Comparison of ENCODE assay signal across 25 cellular contexts in the genomic region with DNA sequence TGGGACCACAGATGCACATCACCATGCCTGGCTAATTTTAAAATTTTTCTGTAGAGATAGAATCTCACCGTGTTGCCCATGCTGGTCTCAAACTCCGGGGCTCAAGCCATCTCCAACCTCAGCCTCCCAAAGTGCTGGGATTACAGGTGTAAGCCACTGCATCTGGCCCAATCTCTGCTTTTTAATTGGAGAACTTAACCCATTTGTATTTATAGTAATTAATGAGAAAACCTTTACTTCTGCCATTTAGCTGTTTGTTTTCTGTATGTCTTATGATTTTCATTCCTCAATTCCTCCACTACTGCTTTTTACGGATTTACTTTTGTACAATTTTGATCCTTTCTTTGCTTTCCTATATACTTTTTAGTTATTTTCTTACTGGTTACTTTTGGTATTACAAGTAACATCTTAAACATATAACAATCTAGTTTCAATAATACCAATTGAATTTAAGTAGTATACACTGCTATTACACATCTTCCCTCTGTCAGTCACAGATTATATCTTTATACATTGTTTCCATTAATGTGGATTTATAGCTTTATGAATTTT. TPM values are rescaled to one million over a fixed set of nuclear protein-coding genes. Genes with fewer than 3 reads are reported as not detected.
A peak's percentile ranks its signal among the peaks of the same experiment; 100 is the strongest.
DNase-seq lines count a peak whose midpoint lies in the region; ATAC-seq, FAIRE-seq and TF ChIP-seq lines count a peak whose summit lies in the region.
"Had no signal": no experiment of that assay in that cellular context is flagged by ENCODE, and none has a peak within 500 bp of the region (broad histone marks: within the 10 kb centered on the region; RNA-seq: fewer than 3 reads in every experiment).

No MANE protein-coding gene starts in this region.

- no peaks in the 10 kb centered on the region for H3K27me3 Mint-ChIP-seq in neural crest cell (ENCODE audit: low read depth)
- H3K27me3 Mint-ChIP-seq: B cell, IgD-negative memory B cell, T-cell had no signal

- ATAC-seq in esophagus mucosa (no peak), HG03432 (IDR thresholded peaks at IDR 0.05; ENCODE audit: unreplicated experiment) (no peak)
- ATAC-seq: GM23338, PC-3, T-cell had no signal

- no TSS peak for BruUV-seq in OCI-LY7 (replicated peaks; lab: Mats Ljungman, UMichigan)

- H3K4me1 Mint-ChIP-seq in neural crest cell: no peaks in the 10 kb centered on the region
- H3K4me1 Mint-ChIP-seq: B cell, GM23338, T-cell had no signal

- TF ChIP-seq CTCF in OCI-LY7 (conservative IDR thresholded peaks at IDR 0.05; ENCODE audit: low read length) (peak; percentile 42), neural crest cell (conservative IDR thresholded peaks at IDR 0.05) (peak; percentile 39)

- peaks cover 39% of the 10 kb centered on the region for H3K36me3 ChIP-seq in OCI-LY7 (ENCODE audit: insufficient read depth, low read length)

- intact Hi-C loops in OCI-LY7 (cut with micrococcal nuclease; ENCODE audit: unreplicated experiment): no loop called here

- H3K27ac Mint-ChIP-seq in neural crest cell (ENCODE audit: unreplicated experiment): no peak overlapping the region
- H3K27ac Mint-ChIP-seq: B cell, GM23338, IgD-negative memory B cell, T-cell had no signal

- H3K4me3 Mint-ChIP-seq in neural crest cell: no peak overlapping the region
- H3K4me3 Mint-ChIP-seq: B cell, GM23338, IgD-negative memory B cell, T-cell had no signal

- no peaks in the 10 kb centered on the region for H3K79me2 ChIP-seq in OCI-LY7 (ENCODE audit: insufficient read depth, low read depth, low read length)

- H3K27ac ChIP-seq in OCI-LY7 (ENCODE audit: low read depth, low read length, poor library complexity, severe bottlenecking): no peak overlapping the region
- H3K27ac ChIP-seq: C4-2B, HL-60, SJSA1 had no signal

- H4K20me1 ChIP-seq in OCI-LY7 (ENCODE audit: insufficient read depth, low read length): no peaks in the 10 kb centered on the region

- in situ Hi-C loops in G401 (cut with HindIII; ENCODE audit: low sequenced_read_pairs): no loop called here

- H3K36me3 Mint-ChIP-seq in neural crest cell (ENCODE audit: low read depth): peaks cover 42% of the 10 kb centered on the region

- no peak overlapping the region for H3K4me3 ChIP-seq in OCI-LY7 (ENCODE audit: low read depth, low read length, poor library complexity, severe bottlenecking)
- H3K4me3 ChIP-seq: GM23338, HAP-1, SJSA1 had no signal

- no peaks in the 10 kb centered on the region; the same call in 1 of the 2 replicates for H3K9me2 ChIP-seq in OCI-LY7 (ENCODE audit: insufficient read depth, low read length)

- no peak overlapping the region for H3K4me2 ChIP-seq in OCI-LY7 (ENCODE audit: low read length)
- H3K4me2 ChIP-seq: GM23338 had no signal

- no peaks in the 10 kb centered on the region for H3K4me1 ChIP-seq in OCI-LY7 (ENCODE audit: insufficient read depth, low read length, poor library complexity, severe bottlenecking)
- H3K4me1 ChIP-seq: HAP-1, SJSA1 had no signal

- POLR2A ChIA-PET in OCI-LY7 (lab: Charles Lee): interaction anchor here (0.7 kb wide), 1 partner anchor 48 kb away, joined by 6 read pairs; no protein-coding TSS in a partner anchor

- CTCF ChIA-PET in OCI-LY7 (lab: Charles Lee; ENCODE audit: unreplicated experiment): no interaction called here

- FAIRE-seq in G401.6 (lab: Jason Lieb, UNC) (peak; percentile 50), colon (lab: Jason Lieb, UNC) (peak; percentile 14)
- FAIRE-seq: D721Med had no signal

- H3K9me3 Mint-ChIP-seq in neural crest cell: peaks cover 8% of the 10 kb centered on the region

- H2AFZ ChIP-seq in OCI-LY7 (ENCODE audit: low read length): no peak overlapping the region
- H2AFZ ChIP-seq: GM23338 had no signal

- DNase-seq in OCI-LY7 (ENCODE audit: low spot score) (no peak), neural crest cell (ENCODE audit: low read depth, low spot score) (no peak), G401 (ENCODE audit: low spot score) (no peak)
- DNase-seq: NCI-H1092, NCI-H1436, NCI-H187 treated with DMSO at 0.1 percent for 48 hours, NCI-H2107, NCI-H524, NCI-H748 treated with DMSO at 0.1 percent for 48 hours, PC-3, Right ventricle myocardium superior, RPMI8226, T-cell had no signal

- peaks cover 11% of the 10 kb centered on the region; the same call in 1 of the 2 replicates for H3K9me3 ChIP-seq in OCI-LY7 (ENCODE audit: low read length)
- H3K9me3 ChIP-seq: SJSA1 had no signal

RNA-seq across cellular contexts. Expression of gene RALGDS, which starts 26.1 kb away (rescaled TPM):
- 22.0 and 28.2 TPM in 2 replicates for total RNA-seq in OCI-LY7 (2014; rRNA removed; shearing (Covaris generic))
- total RNA-seq in OCI-LY7 (2022) (23.8 and 28.6 TPM in 2 replicates), neural crest cell (72.4 and 73.8 TPM in 2 replicates), esophagus mucosa (35.0 TPM)
- total RNA-seq in G401 (2014; rRNA removed; shearing (Covaris generic)): 21.7 and 29.8 TPM in 2 replicates

RNA-seq across cellular contexts. Expression of gene CEL, which starts 33.1 kb away (rescaled TPM):
- total RNA-seq in OCI-LY7 (2014; rRNA removed; shearing (Covaris generic)): 0.39 and 1.2 TPM in 2 replicates
- total RNA-seq in OCI-LY7 (2022): 1.4 and 1.8 TPM in 2 replicates
- 3.5 and 3.6 TPM in 2 replicates for total RNA-seq in neural crest cell
- 0.31 and 0.92 TPM in 2 replicates for total RNA-seq in G401 (2014; rRNA removed; shearing (Covaris generic))
- total RNA-seq in esophagus mucosa: 2.4 TPM
